1 cellular context compared by ENCODE assay signal in genomic region chr10:119161680-119162079, GRCh38.
TF ChIP-seq lines count a peak whose summit lies in the region.

No MANE protein-coding gene starts in this region.

TF ChIP-seq in WTC11, 78 proteins besides CTCF, POLR2A, EP300 and RAD21 (continued from another document):
- TF ChIP-seq ZNF425 (CRISPR knock-in tag; conservative IDR thresholded peaks at IDR 0.05) (no peak), SMAD3 (CRISPR knock-in tag; IDR thresholded peaks at IDR 0.05; ENCODE audit: borderline replicate concordance) (no peak), MLX (CRISPR knock-in tag; IDR thresholded peaks at IDR 0.05) (no peak)
